17 cellular contexts compared by ENCODE assay signal in genomic region chr2:71619230-71619741, GRCh38.
DNase-seq lines count a peak whose midpoint lies in the region; ATAC-seq and TF ChIP-seq lines count a peak whose summit lies in the region.
"Had no signal": no experiment of that assay in that cellular context is flagged by ENCODE, and none has a peak within 500 bp of the region (broad histone marks: within the 10 kb centered on the region; RNA-seq: fewer than 3 reads in every experiment).

No MANE protein-coding gene starts in this region.

- intact Hi-C loops in Panc1 (cut with micrococcal nuclease; ENCODE audit: unreplicated experiment) (no loop called here), sciatic nerve (cut with DNase I) (no loop called here)

- ATAC-seq in Panc1 (peak; percentile 64), sciatic nerve (no peak), HG02623 (IDR thresholded peaks at IDR 0.05; ENCODE audit: unreplicated experiment) (no peak)
- ATAC-seq: heart left ventricle, pancreas had no signal

- H3K4me1 ChIP-seq in Panc1 (ENCODE audit: control insufficient read depth, insufficient read depth, low read length) = no peaks in the 10 kb centered on the region
- H3K4me1 ChIP-seq: SJSA1 had no signal

- in situ Hi-C loops in Panc1 (cut with HindIII; ENCODE audit: low pct_unique_long_range_greater_than_20kb, low sequenced_read_pairs) = no loop called here

- no peak for TF ChIP-seq CTCF in Panc1 (IDR thresholded peaks at IDR 0.05)
- TF ChIP-seq CTCF in endothelial cell (IDR thresholded peaks at IDR 0.05; ENCODE audit: unreplicated experiment) = no peak

- H3K4me3 ChIP-seq in H7 (ENCODE audit: insufficient read depth, low read depth, low read length) = no peak overlapping the region
- H3K4me3 ChIP-seq in Panc1 (ENCODE audit: low read depth in 2 of 2, low read length in 2 of 2) = no peak overlapping the region
- H3K4me3 ChIP-seq: dorsolateral prefrontal cortex, heart left ventricle, pancreas, SJSA1, spleen had no signal

- peaks cover 22% of the 10 kb centered on the region for H3K27me3 Mint-ChIP-seq in endothelial cell (ENCODE audit: unreplicated experiment)

- no peak overlapping the region for H3K27ac Mint-ChIP-seq in endothelial cell (ENCODE audit: unreplicated experiment)

- BruUV-seq in Panc1 (replicated peaks; lab: Mats Ljungman, UMichigan) = no TSS peak

- no peaks in the 10 kb centered on the region for H3K9me3 Mint-ChIP-seq in endothelial cell (ENCODE audit: unreplicated experiment)

- POLR2A ChIA-PET in Panc1 (lab: Charles Lee) = no interaction called here
- POLR2A ChIA-PET in HEK293T (lab: Yijun Ruan, JAX) = no interaction called here

- peaks cover 20% of the 10 kb centered on the region for H3K4me1 Mint-ChIP-seq in endothelial cell (ENCODE audit: unreplicated experiment)

- H3K36me3 Mint-ChIP-seq in endothelial cell (ENCODE audit: low read depth, unreplicated experiment) = peaks cover 22% of the 10 kb centered on the region

- DNase-seq in H7 (peak; percentile 51), Panc1 (ENCODE audit: low read depth, low spot score) (no peak), endothelial cell (ENCODE audit: low spot score) (no peak), sciatic nerve (ENCODE audit: low spot score) (peak; percentile 52), COLO829 (ENCODE audit: low spot score) (no peak), HEK293T (ENCODE audit: extremely low spot score) (no peak)
- DNase-seq: activated CD4-positive, alpha-beta T cell treated with anti-CD3 and anti-CD28 coated beads, Interleukin-2, amount 50 U/mL, for 4 hours; activated naive CD4-positive, alpha-beta T cell; KBM-7; spleen had no signal

- H3K27me3 ChIP-seq in H7 (ENCODE audit: control insufficient read depth, insufficient read depth, low read length) = no peaks in the 10 kb centered on the region
- H3K27me3 ChIP-seq in Panc1 (ENCODE audit: control insufficient read depth, insufficient read depth, low read length) = peaks cover under 1% of the 10 kb centered on the region
- H3K27me3 ChIP-seq: dorsolateral prefrontal cortex, heart left ventricle, pancreas, SJSA1, spleen had no signal

- no peak overlapping the region for H3K27ac ChIP-seq in Panc1 (ENCODE audit: low read length)
- H3K27ac ChIP-seq: C4-2B, HL-60, pancreas, SJSA1 had no signal

- CTCF ChIA-PET in Panc1 (lab: Charles Lee) = interaction anchor here (0.6 kb wide), 1 partner anchor 43 kb away, joined by 5 read pairs; no protein-coding TSS in a partner anchor
- CTCF ChIA-PET in HEK293T (lab: Yijun Ruan, JAX) = no interaction called here

- H3K9me3 ChIP-seq in Panc1 (ENCODE audit: control insufficient read depth, insufficient read depth, low read depth, low read length) = no peaks in the 10 kb centered on the region
- H3K9me3 ChIP-seq: heart left ventricle, pancreas, SJSA1, spleen had no signal

- peak overlapping the region; percentile 79 for H3K4me3 Mint-ChIP-seq in endothelial cell (ENCODE audit: unreplicated experiment)

- H3K36me3 ChIP-seq in H7 (replicated peaks; ENCODE audit: control insufficient read depth, insufficient read depth, low read length) = no peaks in the 10 kb centered on the region
- H3K36me3 ChIP-seq in Panc1 (ENCODE audit: control insufficient read depth, insufficient read depth, low read length) = no peaks in the 10 kb centered on the region
- H3K36me3 ChIP-seq: pancreas had no signal

TF ChIP-seq in HEK293T, 16 proteins besides CTCF, POLR2A, EP300 and RAD21:
- TF ChIP-seq TARDBP (IDR thresholded peaks at IDR 0.05) (no peak), FOXM1 (IDR thresholded peaks at IDR 0.05; ENCODE audit: borderline replicate concordance) (no peak), NFRKB (IDR thresholded peaks at IDR 0.05) (no peak), HDGF (IDR thresholded peaks at IDR 0.05; ENCODE audit: borderline replicate concordance) (no peak), ARNT (IDR thresholded peaks at IDR 0.05) (no peak), ELF4 (IDR thresholded peaks at IDR 0.05) (no peak), CTBP1 (IDR thresholded peaks at IDR 0.05; ENCODE audit: borderline replicate concordance) (no peak), SUZ12 (IDR thresholded peaks at IDR 0.05) (no peak), BHLHE40 (IDR thresholded peaks at IDR 0.05; ENCODE audit: borderline replicate concordance) (no peak), LEF1 (IDR thresholded peaks at IDR 0.05; ENCODE audit: borderline replicate concordance) (no peak), ZNF384 (IDR thresholded peaks at IDR 0.05) (no peak), FOXA1 (IDR thresholded peaks at IDR 0.05) (no peak), FOXK2 (IDR thresholded peaks at IDR 0.05) (no peak), L3MBTL2 (conservative IDR thresholded peaks at IDR 0.05) (no peak), PKNOX1 (IDR thresholded peaks at IDR 0.05) (no peak), SP1 (IDR thresholded peaks at IDR 0.05) (no peak)
TF ChIP-seq in HEK293T: peak in this region for 0.

Comparison
In these comparisons a context has a peak if more than half of its experiments do, and no peak if none do; other contexts are left out.
1. DNase-seq: peak in H7 (single experiment) and sciatic nerve (single experiment); none in Panc1 (single experiment), endothelial cell (single experiment), COLO829 (single experiment) and HEK293T (single experiment).